8 cellular contexts compared by ENCODE assay signal in the genomic region with DNA sequence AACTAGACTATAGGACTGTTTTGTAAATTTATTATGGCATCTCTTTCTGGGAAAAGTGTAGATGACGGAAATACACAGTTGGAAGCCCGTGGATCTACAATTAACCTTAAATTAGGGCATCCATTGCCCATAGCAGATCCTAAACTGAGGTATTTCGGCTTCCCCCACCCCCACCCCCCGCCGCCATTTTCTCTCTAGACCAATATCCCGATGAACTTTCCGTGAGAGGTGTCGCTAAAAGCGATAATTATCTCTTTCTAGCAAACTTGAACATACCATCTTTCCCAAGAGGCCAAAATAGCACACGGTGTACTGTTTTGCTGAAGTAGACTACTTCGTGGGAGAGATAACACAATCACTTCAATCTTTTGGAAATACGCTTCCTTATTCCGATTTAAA. TPM values are rescaled to one million over a fixed set of nuclear protein-coding genes. Genes with fewer than 3 reads are reported as not detected.
DNase-seq lines count a peak whose midpoint lies in the region; ATAC-seq, FAIRE-seq and TF ChIP-seq lines count a peak whose summit lies in the region.

No MANE protein-coding gene starts in this region.

- H3K9me3 Mint-ChIP-seq in stimulated activated naive CD8-positive, alpha-beta T cell treated with anti-CD3 and anti-CD28 coated beads, Interleukin-15, Interleukin-2, amounts not matched to agents 100 ng/mL and 50 ng/mL, for 24 hours, result no peaks in the 10 kb centered on the region
- H3K9me3 Mint-ChIP-seq in activated naive CD8-positive, alpha-beta T cell treated with anti-CD3 and anti-CD28 coated beads for 36 hours, result no peaks in the 10 kb centered on the region

- H3K27me3 ChIP-seq in thoracic aorta (replicated peaks; ENCODE audit: insufficient read depth), result no peaks in the 10 kb centered on the region

- no peak for ATAC-seq in stimulated activated naive CD8-positive, alpha-beta T cell treated with anti-CD3 and anti-CD28 coated beads, Interleukin-15, Interleukin-2, amounts not matched to agents 100 U/mL and 50 U/mL, for 24 hours
- ATAC-seq in thoracic aorta (ENCODE audit: insufficient number of reproducible peaks, low FRiP score, low read depth), result no peak
- no peak for ATAC-seq in GM21529 (IDR thresholded peaks at IDR 0.05; ENCODE audit: unreplicated experiment)
- ATAC-seq in esophagus mucosa, result no peak

- FAIRE-seq in islet of Langerhans (lab: Jason Lieb, UNC), result peak; percentile 53

- H3K4me3 ChIP-seq in thoracic aorta, result peak overlapping the region; percentile 89

- H3K27ac Mint-ChIP-seq in stimulated activated naive CD8-positive, alpha-beta T cell treated with anti-CD3 and anti-CD28 coated beads, Interleukin-15, Interleukin-2, amounts not matched to agents 100 ng/mL and 50 ng/mL, for 24 hours, result peak overlapping the region; percentile 82
- H3K27ac Mint-ChIP-seq in activated naive CD8-positive, alpha-beta T cell treated with anti-CD3 and anti-CD28 coated beads for 36 hours, result peak overlapping the region; percentile 92

- DNase-seq in stimulated activated naive CD8-positive, alpha-beta T cell treated with anti-CD3 and anti-CD28 coated beads, Interleukin-15, Interleukin-2, amounts not matched to agents 100 U/mL and 50 U/mL, for 24 hours, result no peak
- DNase-seq in activated naive CD8-positive, alpha-beta T cell treated with anti-CD3 and anti-CD28 coated beads for 36 hours, result no peak
- DNase-seq in thoracic aorta (ENCODE audit: low spot score) (no peak), activated gamma-delta T cell (lab: John Stamatoyannopoulos, UW) (no peak)

- peak overlapping the region; percentile 89 to 93 for H3K27ac ChIP-seq in thoracic aorta

- H3K4me1 ChIP-seq in thoracic aorta (ENCODE audit: control insufficient read depth in 1 of 2, low read depth in 2 of 2), result no peaks in the 10 kb centered on the region

- TF ChIP-seq CTCF in thoracic aorta (IDR thresholded peaks at IDR 0.05), result no peak

- peaks cover 11% of the 10 kb centered on the region for H3K36me3 Mint-ChIP-seq in stimulated activated naive CD8-positive, alpha-beta T cell treated with anti-CD3 and anti-CD28 coated beads, Interleukin-15, Interleukin-2, amounts not matched to agents 100 ng/mL and 50 ng/mL, for 24 hours (ENCODE audit: low read depth)
- H3K36me3 Mint-ChIP-seq in activated naive CD8-positive, alpha-beta T cell treated with anti-CD3 and anti-CD28 coated beads for 36 hours, result peaks cover 9% of the 10 kb centered on the region

- no peaks in the 10 kb centered on the region for H3K9me3 ChIP-seq in thoracic aorta

- H3K36me3 ChIP-seq in thoracic aorta, result no peaks in the 10 kb centered on the region

- H3K4me3 Mint-ChIP-seq in stimulated activated naive CD8-positive, alpha-beta T cell treated with anti-CD3 and anti-CD28 coated beads, Interleukin-15, Interleukin-2, amounts not matched to agents 100 ng/mL and 50 ng/mL, for 24 hours, result peak overlapping the region; percentile 83
- H3K4me3 Mint-ChIP-seq in activated naive CD8-positive, alpha-beta T cell treated with anti-CD3 and anti-CD28 coated beads for 36 hours, result peak overlapping the region; percentile 84

- no peaks in the 10 kb centered on the region for H3K27me3 Mint-ChIP-seq in stimulated activated naive CD8-positive, alpha-beta T cell treated with anti-CD3 and anti-CD28 coated beads, Interleukin-15, Interleukin-2, amounts not matched to agents 100 ng/mL and 50 ng/mL, for 24 hours
- H3K27me3 Mint-ChIP-seq in activated naive CD8-positive, alpha-beta T cell treated with anti-CD3 and anti-CD28 coated beads for 36 hours, result no peaks in the 10 kb centered on the region

- H3K4me1 Mint-ChIP-seq in stimulated activated naive CD8-positive, alpha-beta T cell treated with anti-CD3 and anti-CD28 coated beads, Interleukin-15, Interleukin-2, amounts not matched to agents 100 ng/mL and 50 ng/mL, for 24 hours (ENCODE audit: low read depth), result peaks cover 19% of the 10 kb centered on the region
- peaks cover 10% of the 10 kb centered on the region for H3K4me1 Mint-ChIP-seq in activated naive CD8-positive, alpha-beta T cell treated with anti-CD3 and anti-CD28 coated beads for 36 hours

RNA-seq across cellular contexts. Expression of a gene that starts 0.6 kb away (rescaled TPM):
- total RNA-seq in activated naive CD8-positive, alpha-beta T cell treated with anti-CD3 and anti-CD28 coated beads for 36 hours, result 10 to 100 TPM; 13.5 to 14.2 TPM
- 10 to 100 TPM in 1 of 2 donors, 1 to 10 TPM in 1; 4.7 to 13.1 TPM for total RNA-seq in thoracic aorta
- 2.1 TPM for total RNA-seq in esophagus mucosa

RNA-seq across cellular contexts. Expression of a gene that starts 28.4 kb away (rescaled TPM):
- 100 to 1,000 TPM; 379 to 386 TPM for total RNA-seq in activated naive CD8-positive, alpha-beta T cell treated with anti-CD3 and anti-CD28 coated beads for 36 hours
- total RNA-seq in thoracic aorta (100 to 1,000 TPM in 1 of 2 donors, 10 to 100 TPM in 1; 71.5 to 100 TPM), esophagus mucosa (142 TPM)
